In genomic region chr10:93873427-93874115, GRCh38 we compare ENCODE assay signal across 13 cellular contexts. TPM values are rescaled to one million over a fixed set of nuclear protein-coding genes. Genes with fewer than 3 reads are reported as not detected.
DNase-seq lines count a peak whose midpoint lies in the region; TF ChIP-seq lines count a peak whose summit lies in the region.
"Had no signal": no experiment of that assay in that cellular context is flagged by ENCODE, and none has a peak within 500 bp of the region (broad histone marks: within the 10 kb centered on the region; RNA-seq: fewer than 3 reads in every experiment).

No MANE protein-coding gene starts in this region.

- H3K9me3 ChIP-seq in smooth muscle cell (replicated peaks; ENCODE audit: low read depth) (no peaks in the 10 kb centered on the region), MM.1S (replicated peaks; ENCODE audit: insufficient read depth, low read length) (no peaks in the 10 kb centered on the region)
- H3K9me3 ChIP-seq: psoas muscle, transverse colon had no signal

- H2AFZ ChIP-seq in smooth muscle cell (ENCODE audit: low read depth), result peak overlapping the region; percentile 70
- no peak overlapping the region for H2AFZ ChIP-seq in MM.1S (ENCODE audit: low read length)

- H3K36me3 Mint-ChIP-seq in activated CD4-positive, alpha-beta T cell treated with anti-CD3 and anti-CD28 coated beads, Interleukin-2, amount 10 ng/mL, durations not matched to agents 7 days and 5 days (ENCODE audit: low read depth), result no peaks in the 10 kb centered on the region
- H3K36me3 Mint-ChIP-seq: brain had no signal

- no peaks in the 10 kb centered on the region for H3K9me3 Mint-ChIP-seq in activated CD4-positive, alpha-beta T cell treated with anti-CD3 and anti-CD28 coated beads, Interleukin-2, amount 10 ng/mL, durations not matched to agents 7 days and 5 days

- H3K9ac ChIP-seq in smooth muscle cell (ENCODE audit: low read depth) (peak overlapping the region; percentile 31), MM.1S (ENCODE audit: low read length) (no peak overlapping the region)

- H3K9me2 ChIP-seq in MM.1S (replicated peaks; ENCODE audit: insufficient read depth, low read length), result no peaks in the 10 kb centered on the region

- H4K20me1 ChIP-seq in smooth muscle cell (ENCODE audit: low read depth), result no peaks in the 10 kb centered on the region
- no peaks in the 10 kb centered on the region for H4K20me1 ChIP-seq in MM.1S (ENCODE audit: insufficient read depth, low read length)

- H3K79me2 ChIP-seq in smooth muscle cell (ENCODE audit: low read depth), result no peaks in the 10 kb centered on the region
- no peaks in the 10 kb centered on the region for H3K79me2 ChIP-seq in MM.1S (ENCODE audit: low read length)

- peaks cover 22% of the 10 kb centered on the region for H3K4me1 ChIP-seq in smooth muscle cell (ENCODE audit: low read depth)
- H3K4me1 ChIP-seq in MM.1S (ENCODE audit: low read length), result no peaks in the 10 kb centered on the region
- H3K4me1 ChIP-seq: psoas muscle, transverse colon had no signal

- DNase-seq in NCI-H510A treated with DMSO at 0.1 percent for 48 hours (lab: John Stamatoyannopoulos, UW) (peak; percentile 13), NCI-H510A (lab: John Stamatoyannopoulos, UW) (no peak), RPMI7951 (ENCODE audit: low read depth) (peak; percentile 42), fibroblast of the conjunctiva (ENCODE audit: low read depth) (peak; percentile 42), smooth muscle cell (lab: John Stamatoyannopoulos, UW; ENCODE audit: unreplicated experiment) (no peak), MM.1S (no peak), SKM-1 treated with dmso at 0.1 percent for 144 hours (lab: John Stamatoyannopoulos, UW; ENCODE audit: unreplicated experiment) (no peak)
- no peak for DNase-seq in activated CD4-positive, alpha-beta T cell treated with anti-CD3 and anti-CD28 coated beads, Interleukin-2, amount 10 ng/mL, durations not matched to agents 7 days and 5 days
- DNase-seq: Karpas-422, psoas muscle, transverse colon had no signal

- POLR2A ChIA-PET in activated CD4-positive, alpha-beta T cell treated with anti-CD3 and anti-CD28 coated beads, Interleukin-2, amount 10 ng/mL, durations not matched to agents 7 days and 5 days (lab: Charles Lee), result no interaction called here

- peaks cover 22% of the 10 kb centered on the region for H3K27me3 Mint-ChIP-seq in activated CD4-positive, alpha-beta T cell treated with anti-CD3 and anti-CD28 coated beads, Interleukin-2, amount 10 ng/mL, durations not matched to agents 7 days and 5 days

- H3K4me3 ChIP-seq in smooth muscle cell (no peak overlapping the region), MM.1S (ENCODE audit: low read length) (no peak overlapping the region)
- H3K4me3 ChIP-seq: lung, psoas muscle, transverse colon had no signal

- H3K27ac Mint-ChIP-seq in activated CD4-positive, alpha-beta T cell treated with anti-CD3 and anti-CD28 coated beads, Interleukin-2, amount 10 ng/mL, durations not matched to agents 7 days and 5 days, result no peak overlapping the region

- no peaks in the 10 kb centered on the region for H3F3A ChIP-seq in smooth muscle cell (ENCODE audit: low read depth)
- H3F3A ChIP-seq in MM.1S (ENCODE audit: insufficient read depth, low read length), result no peaks in the 10 kb centered on the region

- TF ChIP-seq CTCF in smooth muscle cell (IDR thresholded peaks at IDR 0.05; ENCODE audit: borderline replicate concordance, insufficient read depth, poor library complexity, severe bottlenecking) (no peak), MM.1S (IDR thresholded peaks at IDR 0.05; ENCODE audit: low read length) (no peak)

- 49% methylated on average over 6 of the region's 6 CpGs for WGBS in smooth muscle cell (ENCODE audit: low lambda C conversion rate)

- peak overlapping the region; percentile 62 for H3K4me2 ChIP-seq in smooth muscle cell
- no peak overlapping the region for H3K4me2 ChIP-seq in MM.1S (ENCODE audit: low read depth, low read length)

- H3K27ac ChIP-seq in smooth muscle cell (ENCODE audit: low read depth) (peak overlapping the region; percentile 66), MM.1S (ENCODE audit: low read length) (no peak overlapping the region)
- H3K27ac ChIP-seq: psoas muscle, transverse colon had no signal

- no peaks in the 10 kb centered on the region for H3K4me1 Mint-ChIP-seq in activated CD4-positive, alpha-beta T cell treated with anti-CD3 and anti-CD28 coated beads, Interleukin-2, amount 10 ng/mL, durations not matched to agents 7 days and 5 days

- H3K36me3 ChIP-seq in smooth muscle cell (ENCODE audit: low read depth) (no peaks in the 10 kb centered on the region), MM.1S (replicated peaks; ENCODE audit: insufficient read depth, low read length) (no peaks in the 10 kb centered on the region)
- H3K36me3 ChIP-seq: transverse colon had no signal

- H3K27me3 ChIP-seq in smooth muscle cell (ENCODE audit: low read depth), result no peaks in the 10 kb centered on the region
- H3K27me3 ChIP-seq in MM.1S (replicated peaks; ENCODE audit: insufficient read depth, low read length), result no peaks in the 10 kb centered on the region
- H3K27me3 ChIP-seq: transverse colon had no signal

- no peak overlapping the region for H3K4me3 Mint-ChIP-seq in activated CD4-positive, alpha-beta T cell treated with anti-CD3 and anti-CD28 coated beads, Interleukin-2, amount 10 ng/mL, durations not matched to agents 7 days and 5 days

- CTCF ChIA-PET in activated CD4-positive, alpha-beta T cell treated with anti-CD3 and anti-CD28 coated beads, Interleukin-2, amount 10 ng/mL, durations not matched to agents 7 days and 5 days (lab: Charles Lee), result interaction anchor here (0.6 kb wide), 1 partner anchor 467 kb away, joined by 3 read pairs; no protein-coding TSS in a partner anchor

RNA-seq across cellular contexts. Expression of gene SLC35G1, which starts 20.2 kb away (rescaled TPM):
- total RNA-seq in RPMI7951 (2014; rRNA removed; shearing (Covaris generic)), result 3.7 and 4.2 TPM in 2 replicates
- 4.1 and 6.4 TPM in 2 replicates for total RNA-seq in smooth muscle cell
- polyA plus RNA-seq in smooth muscle cell, result 3.4 and 5.9 TPM in 2 replicates
- 1 to 10 TPM; 3.0 to 4.4 TPM for total RNA-seq in activated CD4-positive, alpha-beta T cell treated with anti-CD3 and anti-CD28 coated beads, Interleukin-2, amount 10 ng/mL, durations not matched to agents 7 days and 5 days

Comparison
In these comparisons a context has a peak if more than half of its experiments do, and no peak if none do; other contexts are left out.
1. DNase-seq: peak in NCI-H510A treated with DMSO at 0.1 percent for 48 hours (single experiment), RPMI7951 (single experiment) and fibroblast of the conjunctiva (single experiment); none in NCI-H510A (single experiment), smooth muscle cell (single experiment), MM.1S (single experiment), activated CD4-positive, alpha-beta T cell treated with anti-CD3 and anti-CD28 coated beads, Interleukin-2, amount 10 ng/mL, durations not matched to agents 7 days and 5 days (single experiment) and SKM-1 treated with dmso at 0.1 percent for 144 hours (single experiment).